In the genomic region with DNA sequence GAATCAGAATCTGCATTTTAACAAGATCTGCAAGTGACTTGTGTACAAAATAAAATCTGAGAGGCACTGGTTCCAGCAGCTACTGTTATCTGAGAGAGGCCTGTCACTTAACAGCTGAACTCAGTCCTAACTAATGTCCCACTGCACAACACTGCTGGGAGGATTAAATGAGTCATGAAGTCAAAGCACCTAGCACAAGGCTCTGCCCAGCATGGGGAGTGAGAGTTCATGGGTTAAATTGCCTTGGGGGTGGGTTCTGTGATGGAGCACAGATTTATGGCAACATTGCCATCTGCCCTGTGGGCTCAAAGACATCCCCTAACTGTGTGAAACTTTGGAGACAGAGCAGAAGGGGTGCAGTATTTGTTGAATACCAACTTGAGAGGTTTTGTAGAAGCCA, we compare ENCODE assay signal across 17 cellular contexts.
"Had no signal": no experiment of that assay in that cellular context is flagged by ENCODE, and none has a peak within 500 bp of the region (broad histone marks: within the 10 kb centered on the region; RNA-seq: fewer than 3 reads in every experiment).

No MANE protein-coding gene starts in this region.

- H3K36me3 ChIP-seq: cardiac muscle cell, colonic mucosa, esophagus muscularis mucosa had no signal

- H3K27me3 ChIP-seq: cardiac muscle cell, colonic mucosa had no signal

- H3K27ac Mint-ChIP-seq: activated CD4-positive, alpha-beta memory T cell treated with anti-CD3 and anti-CD28 coated beads, Interleukin-2, amount 10 ng/mL, durations not matched to agents 7 days and 5 days; natural killer cell treated with Interleukin-12 subunit alpha and Interleukin-12 subunit beta and Interleukin-15 and Interleukin-18, amount 100 ng/mL, for 72 hours; T-helper 17 cell had no signal

- H3K4me3 ChIP-seq: cardiac muscle cell, colonic mucosa, esophagus muscularis mucosa, smooth muscle cell had no signal

- H3K36me3 Mint-ChIP-seq: natural killer cell treated with Interleukin-12 subunit alpha and Interleukin-12 subunit beta and Interleukin-15 and Interleukin-18, amount 100 ng/mL, for 72 hours had no signal

- H3K9me3 ChIP-seq: colonic mucosa had no signal

- H3K27me3 Mint-ChIP-seq: T-helper 17 cell had no signal

- H3K4me1 Mint-ChIP-seq: activated CD4-positive, alpha-beta memory T cell treated with anti-CD3 and anti-CD28 coated beads, Interleukin-2, amount 10 ng/mL, durations not matched to agents 7 days and 5 days; T-helper 17 cell had no signal

- H3K4me3 Mint-ChIP-seq: activated CD4-positive, alpha-beta memory T cell treated with anti-CD3 and anti-CD28 coated beads, Interleukin-2, amount 10 ng/mL, durations not matched to agents 7 days and 5 days; natural killer cell treated with Interleukin-12 subunit alpha and Interleukin-12 subunit beta and Interleukin-15 and Interleukin-18, amount 100 ng/mL, for 72 hours; T-helper 17 cell had no signal

- DNase-seq: activated CD4-positive, alpha-beta memory T cell treated with anti-CD3 and anti-CD28 coated beads, Interleukin-2, amount 10 ng/mL, durations not matched to agents 7 days and 5 days; activated CD4-positive, alpha-beta T cell treated with anti-CD3 and anti-CD28 coated beads for 4 hours; activated naive CD4-positive, alpha-beta T cell; colonic mucosa; hypothalamus; kidney; mesendoderm; nucleus accumbens; stimulated activated CD4-positive, alpha-beta T cell treated with anti-CD3 and anti-CD28 coated beads, Interleukin-4, amount 100 ng/mL, for 4 hours; stimulated activated CD8-positive, alpha-beta memory T cell treated with anti-CD3 and anti-CD28 coated beads, Interleukin-4, amount 100 ng/mL, for 48 hours; stimulated activated naive CD8-positive, alpha-beta T cell treated with anti-CD3 and anti-CD28 coated beads, Interleukin-15, Interleukin-2, amounts not matched to agents 100 U/mL and 50 U/mL, for 24 hours; T-helper 17 cell; trophoblast cell had no signal

- H3K9me3 Mint-ChIP-seq: natural killer cell treated with Interleukin-12 subunit alpha and Interleukin-12 subunit beta and Interleukin-15 and Interleukin-18, amount 100 ng/mL, for 72 hours had no signal

- H3K27ac ChIP-seq: cardiac muscle cell, colonic mucosa, esophagus muscularis mucosa had no signal

- H3K4me1 ChIP-seq: colonic mucosa, esophagus muscularis mucosa had no signal
